In the genomic region with DNA sequence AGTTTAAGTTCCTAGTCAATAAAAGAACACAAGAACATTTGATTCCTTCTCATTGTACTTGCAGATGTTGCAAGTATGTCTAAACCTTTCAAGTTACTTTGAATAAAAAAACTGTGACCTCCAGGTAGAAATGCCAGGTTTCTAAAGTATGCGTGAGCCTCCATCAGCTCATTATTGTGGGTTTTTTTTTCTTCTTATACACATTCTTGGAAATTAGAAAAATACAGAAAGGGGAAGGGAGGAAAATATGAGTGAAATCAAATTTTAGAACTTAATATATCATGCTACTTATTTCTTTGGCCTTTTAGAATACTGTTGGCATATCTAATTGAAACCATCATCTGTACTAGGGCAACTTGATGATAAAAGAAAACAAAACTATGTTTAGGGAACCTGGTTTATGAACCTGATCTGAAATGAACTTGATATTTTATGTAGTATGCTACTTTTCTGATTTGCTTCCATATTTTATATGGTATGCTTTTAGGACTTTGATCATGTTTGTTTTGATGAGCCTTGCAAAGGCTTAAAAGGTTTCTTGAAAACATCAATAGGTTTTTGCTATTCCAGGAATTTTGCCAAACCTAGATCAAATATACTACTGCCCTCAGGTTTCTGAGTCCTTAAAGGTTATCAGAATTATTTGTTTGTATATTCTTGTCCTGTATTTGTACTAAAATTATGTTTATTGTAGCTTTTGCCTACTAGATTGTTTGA, we compare ENCODE assay signal across 15 cellular contexts.
"Had no signal": no experiment of that assay in that cellular context is flagged by ENCODE, and none has a peak within 500 bp of the region (broad histone marks: within the 10 kb centered on the region; RNA-seq: fewer than 3 reads in every experiment).

No MANE protein-coding gene starts in this region.

- H3K27ac Mint-ChIP-seq: activated CD4-positive, alpha-beta memory T cell treated with anti-CD3 and anti-CD28 coated beads, Interleukin-2, amount 10 ng/mL, durations not matched to agents 7 days and 5 days; activated T-helper 2 cell treated with anti-CD3 and anti-CD28 coated beads, Interferon-gamma antibody, Interleukin-2, Interleukin-4, amounts not matched to agents 10 μg/mL and 5 μg/mL and 100 μg/mL, durations not matched to agents 14 hours and 24 hours and 36 hours; T-helper 1 cell treated with Interleukin-12 subunit alpha and Interleukin-12 subunit beta and Interleukin-4 antibody, amounts not matched to agents 30 μg/mL and 1 μg/mL, for 36 hours had no signal

- ATAC-seq: heart right ventricle, left ventricle myocardium superior, SK-N-SH treated with all-trans-retinoic acid at 6 μM for 48 hours had no signal

- H3K4me1 Mint-ChIP-seq: activated CD4-positive, alpha-beta memory T cell treated with anti-CD3 and anti-CD28 coated beads, Interleukin-2, amount 10 ng/mL, durations not matched to agents 7 days and 5 days; central memory CD8-positive, alpha-beta T cell had no signal

- H3K27ac ChIP-seq: heart right ventricle, ovary, thyroid gland had no signal

- H3K4me3 Mint-ChIP-seq: activated CD4-positive, alpha-beta memory T cell treated with anti-CD3 and anti-CD28 coated beads, Interleukin-2, amount 10 ng/mL, durations not matched to agents 7 days and 5 days; central memory CD8-positive, alpha-beta T cell; T-helper 1 cell treated with Interleukin-12 subunit alpha and Interleukin-12 subunit beta and Interleukin-4 antibody, amounts not matched to agents 30 μg/mL and 1 μg/mL, for 36 hours had no signal

- DNase-seq: activated CD4-positive, alpha-beta memory T cell treated with anti-CD3 and anti-CD28 coated beads, Interleukin-2, amount 10 ng/mL, durations not matched to agents 7 days and 5 days; activated CD4-positive, alpha-beta T cell treated with anti-CD3 and anti-CD28 coated beads for 1 hour; activated CD8-positive, alpha-beta memory T cell treated with anti-CD3 and anti-CD28 coated beads, Interleukin-2, amount 50 U/mL, for 48 hours; effector memory CD4-positive, alpha-beta T cell; heart right ventricle; kidney; left ventricle myocardium superior; ovary; stimulated activated CD4-positive, alpha-beta T cell treated with anti-CD3 and anti-CD28 coated beads, Interleukin-15, amount 100 ng/mL, for 24 hours; stimulated activated CD4-positive, alpha-beta T cell treated with anti-CD3 and anti-CD28 coated beads, Interleukin-4, amount 100 ng/mL, for 24 hours had no signal

- H3K9me3 Mint-ChIP-seq: central memory CD8-positive, alpha-beta T cell had no signal
